In the genomic region with DNA sequence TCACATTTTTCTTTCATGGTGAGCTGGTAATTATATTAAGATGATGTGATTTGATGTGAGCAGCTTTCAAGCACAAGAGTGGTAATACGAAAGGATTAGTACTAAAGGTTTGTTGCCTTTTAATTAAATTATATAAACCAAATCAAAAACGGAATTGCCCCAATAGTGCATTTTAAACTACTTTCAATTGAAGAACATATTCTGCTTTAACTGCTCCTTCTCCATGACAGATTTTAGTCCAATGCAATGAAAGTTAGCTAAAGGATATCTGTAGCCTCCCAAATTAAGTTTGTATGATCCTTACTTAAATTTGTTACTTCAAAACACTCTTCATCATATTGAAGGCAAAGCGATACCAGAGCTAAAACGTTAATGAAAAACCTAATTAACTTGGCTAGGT, we compare ENCODE assay signal across 9 cellular contexts.
"Had no signal": no experiment of that assay in that cellular context is flagged by ENCODE, and none has a peak within 500 bp of the region (broad histone marks: within the 10 kb centered on the region; RNA-seq: fewer than 3 reads in every experiment).

No MANE protein-coding gene starts in this region.

- H3K4me1 ChIP-seq: HAP-1 had no signal

- ATAC-seq: GM23338, HCT116, K562 had no signal

- H2AFZ ChIP-seq: GM23338 had no signal

- H3K36me3 ChIP-seq: HAP-1 had no signal

- DNase-seq: H7, HFFc6, IMR-90, KG1 had no signal

- H3K4me2 ChIP-seq: GM23338 had no signal

- FAIRE-seq: K562 had no signal

- H3K4me3 ChIP-seq: GM23338, HAP-1, K562 had no signal

- H3K27ac ChIP-seq: HL-60 had no signal
